Comparison of ENCODE assay signal across 7 cellular contexts in genomic region chr1:27153549-27153886, GRCh38. TPM values are rescaled to one million over a fixed set of nuclear protein-coding genes. Genes with fewer than 3 reads are reported as not detected.
A peak's percentile ranks its signal among the peaks of the same experiment; 100 is the strongest.
DNase-seq lines count a peak whose midpoint lies in the region; ATAC-seq, FAIRE-seq and TF ChIP-seq lines count a peak whose summit lies in the region.

No MANE protein-coding gene starts in this region.

- H3K4me1 Mint-ChIP-seq in activated CD8-positive, alpha-beta T cell treated with anti-CD3 and anti-CD28 coated beads, Interleukin-2, amount 10 ng/mL, durations not matched to agents 7 days and 5 days (ENCODE audit: low read depth), result peaks cover 58% of the 10 kb centered on the region
- H3K4me1 Mint-ChIP-seq in stimulated activated memory B cell treated with anti-CD40 and anti-IgM and Interleukin-4, amounts not matched to agents 10 μg/mL and 1 μg/mL and 100 μg/mL, for 72 hours, result peaks cover 64% of the 10 kb centered on the region

- no peaks in the 10 kb centered on the region for H3K27me3 ChIP-seq in right atrium auricular region

- POLR2A ChIA-PET in HEK293T (lab: Yijun Ruan, JAX), result interaction anchor here (0.7 to 2.1 kb wide), 8 partner anchors 8 to 30 kb away, joined by 3 to 28 read pairs (median 14); no protein-coding TSS in a partner anchor
- POLR2A ChIA-PET in activated CD8-positive, alpha-beta T cell treated with anti-CD3 and anti-CD28 coated beads, Interleukin-2, amount 10 ng/mL, durations not matched to agents 7 days and 5 days (lab: Charles Lee), result interaction anchor here (1.4 to 2.9 kb wide), 6 partner anchors 10 to 44 kb away, joined by 5 to 22 read pairs (median 6); no protein-coding TSS in a partner anchor

- peaks cover 0 to 65% of the 10 kb centered on the region in 2 donors for H3K4me1 ChIP-seq in right atrium auricular region

- peak overlapping the region; percentile 90 to 91 for H3K27ac ChIP-seq in right atrium auricular region

- FAIRE-seq in urothelium cell line (lab: Jason Lieb, UNC), result no peak
- FAIRE-seq in GM12892 (lab: Jason Lieb, UNC), result no peak

- H3K4me3 ChIP-seq in right atrium auricular region, result peak overlapping the region; percentile 14 to 82

- H3K36me3 Mint-ChIP-seq in activated CD8-positive, alpha-beta T cell treated with anti-CD3 and anti-CD28 coated beads, Interleukin-2, amount 10 ng/mL, durations not matched to agents 7 days and 5 days (ENCODE audit: low read depth), result peaks cover 4% of the 10 kb centered on the region
- H3K36me3 Mint-ChIP-seq in stimulated activated memory B cell treated with anti-CD40 and anti-IgM and Interleukin-4, amounts not matched to agents 10 μg/mL and 1 μg/mL and 100 μg/mL, for 72 hours, result no peaks in the 10 kb centered on the region

- peak overlapping the region; percentile 81 for H3K4me3 Mint-ChIP-seq in activated CD8-positive, alpha-beta T cell treated with anti-CD3 and anti-CD28 coated beads, Interleukin-2, amount 10 ng/mL, durations not matched to agents 7 days and 5 days
- peak overlapping the region; percentile 94 for H3K4me3 Mint-ChIP-seq in stimulated activated memory B cell treated with anti-CD40 and anti-IgM and Interleukin-4, amounts not matched to agents 10 μg/mL and 1 μg/mL and 100 μg/mL, for 72 hours

- TF ChIP-seq CTCF in right atrium auricular region (IDR thresholded peaks at IDR 0.05), result no peak

- no peak for ATAC-seq in activated CD8-positive, alpha-beta T cell treated with anti-CD3 and anti-CD28 coated beads, Interleukin-2, amount 10 ng/mL, durations not matched to agents 7 days and 5 days
- no peak for ATAC-seq in stimulated activated memory B cell treated with anti-CD40 and anti-IgM and Interleukin-4, amounts not matched to agents 10 μg/mL and 1 μg/mL and 100 μg/mL, for 72 hours

- H3K27me3 Mint-ChIP-seq in activated CD8-positive, alpha-beta T cell treated with anti-CD3 and anti-CD28 coated beads, Interleukin-2, amount 10 ng/mL, durations not matched to agents 7 days and 5 days (ENCODE audit: low read depth), result no peaks in the 10 kb centered on the region
- no peaks in the 10 kb centered on the region for H3K27me3 Mint-ChIP-seq in stimulated activated memory B cell treated with anti-CD40 and anti-IgM and Interleukin-4, amounts not matched to agents 10 μg/mL and 1 μg/mL and 100 μg/mL, for 72 hours

- H3K27ac Mint-ChIP-seq in activated CD8-positive, alpha-beta T cell treated with anti-CD3 and anti-CD28 coated beads, Interleukin-2, amount 10 ng/mL, durations not matched to agents 7 days and 5 days, result peak overlapping the region; percentile 85
- peak overlapping the region; percentile 94 for H3K27ac Mint-ChIP-seq in stimulated activated memory B cell treated with anti-CD40 and anti-IgM and Interleukin-4, amounts not matched to agents 10 μg/mL and 1 μg/mL and 100 μg/mL, for 72 hours

- TF ChIP-seq POLR2A in GM12892 (IDR thresholded peaks at IDR 0.05; ENCODE audit: low read depth, low read length), result no peak

- H3K36me3 ChIP-seq in right atrium auricular region, result no peaks in the 10 kb centered on the region

- DNase-seq in HEK293T (ENCODE audit: extremely low spot score), result no peak
- DNase-seq in activated CD8-positive, alpha-beta T cell treated with anti-CD3 and anti-CD28 coated beads, Interleukin-2, amount 10 ng/mL, durations not matched to agents 7 days and 5 days, result no peak
- DNase-seq in right atrium auricular region (ENCODE audit: low spot score), result no peak
- no peak for DNase-seq in urothelium cell line (ENCODE audit: low spot score)
- DNase-seq in medulla oblongata (ENCODE audit: extremely low spot score), result no peak
- no peak for DNase-seq in GM12892 (ENCODE audit: insufficient read length)

- no peaks in the 10 kb centered on the region for H3K9me3 Mint-ChIP-seq in activated CD8-positive, alpha-beta T cell treated with anti-CD3 and anti-CD28 coated beads, Interleukin-2, amount 10 ng/mL, durations not matched to agents 7 days and 5 days (ENCODE audit: insufficient read depth)
- no peaks in the 10 kb centered on the region for H3K9me3 Mint-ChIP-seq in stimulated activated memory B cell treated with anti-CD40 and anti-IgM and Interleukin-4, amounts not matched to agents 10 μg/mL and 1 μg/mL and 100 μg/mL, for 72 hours

- no peaks in the 10 kb centered on the region for H3K9me3 ChIP-seq in right atrium auricular region

- CTCF ChIA-PET in HEK293T (lab: Yijun Ruan, JAX), result no interaction called here
- CTCF ChIA-PET in activated CD8-positive, alpha-beta T cell treated with anti-CD3 and anti-CD28 coated beads, Interleukin-2, amount 10 ng/mL, durations not matched to agents 7 days and 5 days (lab: Charles Lee), result interaction anchor here (1.8 to 8.5 kb wide), 3 partner anchors 14 to 143 kb away, joined by 9 to 110 read pairs (median 83); no protein-coding TSS in a partner anchor

TF ChIP-seq in HEK293T, 16 proteins besides CTCF, POLR2A, EP300 and RAD21:
- TF ChIP-seq, protein P1, sequence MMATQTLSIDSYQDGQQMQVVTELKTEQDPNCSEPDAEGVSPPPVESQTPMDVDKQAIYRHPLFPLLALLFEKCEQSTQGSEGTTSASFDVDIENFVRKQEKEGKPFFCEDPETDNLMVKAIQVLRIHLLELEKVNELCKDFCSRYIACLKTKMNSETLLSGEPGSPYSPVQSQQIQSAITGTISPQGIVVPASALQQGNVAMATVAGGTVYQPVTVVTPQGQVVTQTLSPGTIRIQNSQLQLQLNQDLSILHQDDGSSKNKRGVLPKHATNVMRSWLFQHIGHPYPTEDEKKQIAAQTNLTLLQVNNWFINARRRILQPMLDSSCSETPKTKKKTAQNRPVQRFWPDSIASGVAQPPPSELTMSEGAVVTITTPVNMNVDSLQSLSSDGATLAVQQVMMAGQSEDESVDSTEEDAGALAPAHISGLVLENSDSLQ (IDR thresholded peaks at IDR 0.05), result peak; percentile 45
- no peak for TF ChIP-seq FOXK2 (IDR thresholded peaks at IDR 0.05)

RNA-seq across cellular contexts. Expression of gene SLC9A1, which starts 1.4 kb away (rescaled TPM):
- 10 to 100 TPM; 28.3 to 29.0 TPM for total RNA-seq in activated CD8-positive, alpha-beta T cell treated with anti-CD3 and anti-CD28 coated beads, Interleukin-2, amount 10 ng/mL, durations not matched to agents 7 days and 5 days
- 10 to 100 TPM; 20.0 to 28.3 TPM for total RNA-seq in right atrium auricular region
- polyA plus RNA-seq in GM12892 (2012; ENCODE audit: missing spikeins), result 4.9 TPM
